ENCODE assay signal across 8 cellular contexts in genomic region chr17:8155341-8156173, GRCh38. TPM values are rescaled to one million over a fixed set of nuclear protein-coding genes. Genes with fewer than 3 reads are reported as not detected.
DNase-seq lines count a peak whose midpoint lies in the region; ATAC-seq, FAIRE-seq and TF ChIP-seq lines count a peak whose summit lies in the region.

No MANE protein-coding gene starts in this region.

- peaks cover 55% of the 10 kb centered on the region for H3K4me1 Mint-ChIP-seq in activated CD8-positive, alpha-beta T cell treated with anti-CD3 and anti-CD28 coated beads for 36 hours (ENCODE audit: low read depth)
- peaks cover 32% of the 10 kb centered on the region for H3K4me1 Mint-ChIP-seq in activated CD8-positive, alpha-beta T cell treated with anti-CD3 and anti-CD28 coated beads, Interleukin-2, amount 10 ng/mL, durations not matched to agents 7 days and 5 days (ENCODE audit: low read depth)

- H3K4ac ChIP-seq in mesenchymal stem cell (ENCODE audit: low read depth in 1 of 2, low read length in 2 of 2): peak overlapping the region; percentile 78 to 85

- H3K4me2 ChIP-seq in mesenchymal stem cell (ENCODE audit: low read length, poor library complexity, severe bottlenecking): peak overlapping the region; percentile 91

- 36% methylated on average over 22 of the region's 22 CpGs for WGBS in mesenchymal stem cell
- 9% methylated on average over 22 of the region's 22 CpGs for WGBS in urinary bladder

- no peaks in the 10 kb centered on the region for H3K27me3 ChIP-seq in mesenchymal stem cell (ENCODE audit: control insufficient read depth in 1 of 2, insufficient read depth in 1 of 2, low read length in 2 of 2)

- FAIRE-seq in RCC 7860 (lab: Jason Lieb, UNC): no peak

- peak overlapping the region; percentile 69 for H4K8ac ChIP-seq in mesenchymal stem cell (ENCODE audit: low read length)

- peaks cover 24% of the 10 kb centered on the region for H3K79me1 ChIP-seq in mesenchymal stem cell (replicated peaks; ENCODE audit: low read length, poor library complexity, severe bottlenecking)

- no peak for ATAC-seq in activated CD8-positive, alpha-beta T cell treated with anti-CD3 and anti-CD28 coated beads for 36 hours
- no peak for ATAC-seq in activated CD8-positive, alpha-beta T cell treated with anti-CD3 and anti-CD28 coated beads, Interleukin-2, amount 10 ng/mL, durations not matched to agents 7 days and 5 days
- no peak for ATAC-seq in HG03439 (IDR thresholded peaks at IDR 0.05; ENCODE audit: unreplicated experiment)

- H2BK120ac ChIP-seq in mesenchymal stem cell (ENCODE audit: low read depth, low read length): peak overlapping the region; percentile 83

- H3K36me3 ChIP-seq in mesenchymal stem cell (ENCODE audit: control insufficient read depth in 1 of 2, insufficient read depth in 2 of 2, low read depth in 1 of 2, low read length in 2 of 2) (peaks cover 11 to 18% of the 10 kb centered on the region in 2 experiments), urinary bladder (ENCODE audit: insufficient read depth) (peaks cover 8% of the 10 kb centered on the region)

- peaks cover 24% of the 10 kb centered on the region for H3K36me3 Mint-ChIP-seq in activated CD8-positive, alpha-beta T cell treated with anti-CD3 and anti-CD28 coated beads for 36 hours (ENCODE audit: low read depth)
- peaks cover 22% of the 10 kb centered on the region for H3K36me3 Mint-ChIP-seq in activated CD8-positive, alpha-beta T cell treated with anti-CD3 and anti-CD28 coated beads, Interleukin-2, amount 10 ng/mL, durations not matched to agents 7 days and 5 days (ENCODE audit: low read depth)

- H3K9ac ChIP-seq in mesenchymal stem cell (ENCODE audit: low read length): peak overlapping the region; percentile 98

- H3K9me3 ChIP-seq in mesenchymal stem cell (ENCODE audit: control insufficient read depth, low read length): no peaks in the 10 kb centered on the region

- peak overlapping the region; percentile 76 for H4K91ac ChIP-seq in mesenchymal stem cell (ENCODE audit: low read length)

- intact Hi-C loops in activated CD8-positive, alpha-beta T cell treated with anti-CD3 and anti-CD28 coated beads for 36 hours (cut with micrococcal nuclease): loop anchor here (2.0 kb wide), 1 partner anchor 17 kb away; no protein-coding TSS in a partner anchor

- DNase-seq in activated CD8-positive, alpha-beta T cell treated with anti-CD3 and anti-CD28 coated beads for 36 hours: peak; percentile 45
- no peak for DNase-seq in activated CD8-positive, alpha-beta T cell treated with anti-CD3 and anti-CD28 coated beads, Interleukin-2, amount 10 ng/mL, durations not matched to agents 7 days and 5 days
- DNase-seq in mesenchymal stem cell (no peak), RCC 7860 (ENCODE audit: low spot score) (no peak), NCI-H2196 (lab: John Stamatoyannopoulos, UW; ENCODE audit: unreplicated experiment) (no peak)

- H3K18ac ChIP-seq in mesenchymal stem cell (ENCODE audit: low read depth in 1 of 2, low read length in 2 of 2): peak overlapping the region; percentile 37 to 92

- H2AFZ ChIP-seq in mesenchymal stem cell (ENCODE audit: low read depth, low read length): no peak overlapping the region

- H2BK15ac ChIP-seq in mesenchymal stem cell (ENCODE audit: low read depth, poor library complexity, severe bottlenecking): peak overlapping the region; percentile 98

- no peaks in the 10 kb centered on the region for H3K27me3 Mint-ChIP-seq in activated CD8-positive, alpha-beta T cell treated with anti-CD3 and anti-CD28 coated beads for 36 hours
- no peaks in the 10 kb centered on the region for H3K27me3 Mint-ChIP-seq in activated CD8-positive, alpha-beta T cell treated with anti-CD3 and anti-CD28 coated beads, Interleukin-2, amount 10 ng/mL, durations not matched to agents 7 days and 5 days (ENCODE audit: low read depth)

- H3K4me3 ChIP-seq in mesenchymal stem cell (ENCODE audit: insufficient read depth in 1 of 2, low read depth in 1 of 2, low read length in 2 of 2) (peak overlapping the region; percentile 63 to 92), urinary bladder (ENCODE audit: low read depth, low read length) (peak overlapping the region; percentile 79)

- no peak overlapping the region for H2BK5ac ChIP-seq in mesenchymal stem cell (ENCODE audit: low read depth, low read length, poor library complexity, severe bottlenecking)

- H3K23ac ChIP-seq in mesenchymal stem cell (ENCODE audit: low read length in 2 of 2): no peak overlapping the region

- H3K4me1 ChIP-seq in mesenchymal stem cell (ENCODE audit: control insufficient read depth, insufficient read depth, low read depth, low read length) (peaks cover 39% of the 10 kb centered on the region), urinary bladder (ENCODE audit: insufficient read depth) (no peaks in the 10 kb centered on the region)

- no peaks in the 10 kb centered on the region for H3K9me3 Mint-ChIP-seq in activated CD8-positive, alpha-beta T cell treated with anti-CD3 and anti-CD28 coated beads for 36 hours
- H3K9me3 Mint-ChIP-seq in activated CD8-positive, alpha-beta T cell treated with anti-CD3 and anti-CD28 coated beads, Interleukin-2, amount 10 ng/mL, durations not matched to agents 7 days and 5 days (ENCODE audit: insufficient read depth): no peaks in the 10 kb centered on the region

- CTCF ChIA-PET in activated CD8-positive, alpha-beta T cell treated with anti-CD3 and anti-CD28 coated beads for 36 hours (lab: Charles Lee): interaction anchor here (1.1 to 5.2 kb wide), 7 partner anchors 16 to 92 kb away, joined by 3 to 27 read pairs (median 6); partner anchors contain the start of genes ALOXE3, CTC1 and HES7
- CTCF ChIA-PET in activated CD8-positive, alpha-beta T cell treated with anti-CD3 and anti-CD28 coated beads, Interleukin-2, amount 10 ng/mL, durations not matched to agents 7 days and 5 days (lab: Charles Lee): interaction anchor here (0.8 to 14.0 kb wide), 7 partner anchors 9 to 35 kb away, joined by 3 to 165 read pairs (median 5); partner anchors contain the start of genes ALOXE3 and HES7

- H2BK12ac ChIP-seq in mesenchymal stem cell (ENCODE audit: low read length in 2 of 2): peak overlapping the region; percentile 86 to 94

- peak overlapping the region; percentile 12 for H2AK5ac ChIP-seq in mesenchymal stem cell (ENCODE audit: low read length, severe bottlenecking)

- no peak for TF ChIP-seq CTCF in activated CD8-positive, alpha-beta T cell treated with anti-CD3 and anti-CD28 coated beads for 36 hours (IDR thresholded peaks at IDR 0.05)

- POLR2A ChIA-PET in activated CD8-positive, alpha-beta T cell treated with anti-CD3 and anti-CD28 coated beads for 36 hours (lab: Charles Lee): interaction anchor here (0.6 to 22.8 kb wide), 16 partner anchors 9 to 624 kb away, joined by 3 to 476 read pairs (median 6); partner anchors contain the start of genes ALOXE3, CTC1, HES7 and PFAS
- POLR2A ChIA-PET in activated CD8-positive, alpha-beta T cell treated with anti-CD3 and anti-CD28 coated beads, Interleukin-2, amount 10 ng/mL, durations not matched to agents 7 days and 5 days (lab: Charles Lee): interaction anchor here (0.6 to 8.1 kb wide), 24 partner anchors 8 to 701 kb away, joined by 3 to 164 read pairs (median 6); partner anchors contain the start of genes ALOXE3, BORCS6, CTC1 and HES7

- no peak overlapping the region for H3K14ac ChIP-seq in mesenchymal stem cell (ENCODE audit: low read length in 2 of 2)

- H3K27ac Mint-ChIP-seq in activated CD8-positive, alpha-beta T cell treated with anti-CD3 and anti-CD28 coated beads for 36 hours: no peak overlapping the region
- H3K27ac Mint-ChIP-seq in activated CD8-positive, alpha-beta T cell treated with anti-CD3 and anti-CD28 coated beads, Interleukin-2, amount 10 ng/mL, durations not matched to agents 7 days and 5 days: no peak overlapping the region

- no peak overlapping the region for H3K4me3 Mint-ChIP-seq in activated CD8-positive, alpha-beta T cell treated with anti-CD3 and anti-CD28 coated beads for 36 hours
- H3K4me3 Mint-ChIP-seq in activated CD8-positive, alpha-beta T cell treated with anti-CD3 and anti-CD28 coated beads, Interleukin-2, amount 10 ng/mL, durations not matched to agents 7 days and 5 days: no peak overlapping the region

- peak overlapping the region; percentile 100 for H3K27ac ChIP-seq in cingulate gyrus (ENCODE audit: low read depth, low read length)
- H3K27ac ChIP-seq in mesenchymal stem cell (ENCODE audit: low read length, poor library complexity, severe bottlenecking): peak overlapping the region; percentile 55
- H3K27ac ChIP-seq in urinary bladder (ENCODE audit: low read depth): peak overlapping the region; percentile 98

RNA-seq across cellular contexts. Expression of gene PER1, which starts 3.4 kb away (rescaled TPM):
- total RNA-seq in activated CD8-positive, alpha-beta T cell treated with anti-CD3 and anti-CD28 coated beads for 36 hours: 100 to 1,000 TPM; 123 to 129 TPM
- total RNA-seq in activated CD8-positive, alpha-beta T cell treated with anti-CD3 and anti-CD28 coated beads, Interleukin-2, amount 10 ng/mL, durations not matched to agents 7 days and 5 days: 10 to 100 TPM; 35.0 to 38.1 TPM
- polyA plus RNA-seq in mesenchymal stem cell (2013, experiment 1 of 2): 34.9 TPM
- polyA plus RNA-seq in mesenchymal stem cell (2013, experiment 2 of 2): 25.8 TPM
- total RNA-seq in urinary bladder: 29.9 TPM
- 183 TPM for polyA plus RNA-seq in urinary bladder

RNA-seq across cellular contexts. Expression of gene VAMP2, which starts 7.2 kb away (rescaled TPM):
- 10 to 100 TPM; 30.0 to 33.7 TPM for total RNA-seq in activated CD8-positive, alpha-beta T cell treated with anti-CD3 and anti-CD28 coated beads for 36 hours
- total RNA-seq in activated CD8-positive, alpha-beta T cell treated with anti-CD3 and anti-CD28 coated beads, Interleukin-2, amount 10 ng/mL, durations not matched to agents 7 days and 5 days: 10 to 100 TPM; 56.3 to 56.7 TPM
- polyA plus RNA-seq in mesenchymal stem cell (2013, experiment 1 of 2): 48.0 TPM
- polyA plus RNA-seq in mesenchymal stem cell (2013, experiment 2 of 2): 47.4 TPM
- 12.1 TPM for total RNA-seq in urinary bladder
- 81.4 TPM for polyA plus RNA-seq in urinary bladder

RNA-seq across cellular contexts. Expression of gene TMEM107, which starts 20.6 kb away (rescaled TPM):
- total RNA-seq in activated CD8-positive, alpha-beta T cell treated with anti-CD3 and anti-CD28 coated beads for 36 hours: 10 to 100 TPM; 33.4 to 35.9 TPM
- 10 to 100 TPM; 39.6 to 44.1 TPM for total RNA-seq in activated CD8-positive, alpha-beta T cell treated with anti-CD3 and anti-CD28 coated beads, Interleukin-2, amount 10 ng/mL, durations not matched to agents 7 days and 5 days
- polyA plus RNA-seq in mesenchymal stem cell (2013, experiment 1 of 2): 9.0 TPM
- polyA plus RNA-seq in mesenchymal stem cell (2013, experiment 2 of 2): 9.7 TPM
- 40.4 TPM for total RNA-seq in urinary bladder
- polyA plus RNA-seq in urinary bladder: 21.6 TPM

RNA-seq across cellular contexts. Expression of gene HES7, which starts 31.7 kb away (rescaled TPM):
- 1 to 10 TPM; 4.0 to 4.9 TPM for total RNA-seq in activated CD8-positive, alpha-beta T cell treated with anti-CD3 and anti-CD28 coated beads for 36 hours
- total RNA-seq in activated CD8-positive, alpha-beta T cell treated with anti-CD3 and anti-CD28 coated beads, Interleukin-2, amount 10 ng/mL, durations not matched to agents 7 days and 5 days: under 1 TPM in 1 of 2 experiments, not detected in 1; 0.29 TPM
- polyA plus RNA-seq in mesenchymal stem cell (2013, experiment 1 of 2): 1.5 TPM
- 1.4 TPM for polyA plus RNA-seq in mesenchymal stem cell (2013, experiment 2 of 2)
- not detected for total RNA-seq in urinary bladder
- 0.24 TPM for polyA plus RNA-seq in urinary bladder

RNA-seq across cellular contexts. Expression of gene BORCS6, which starts 34.4 kb away (rescaled TPM):
- total RNA-seq in activated CD8-positive, alpha-beta T cell treated with anti-CD3 and anti-CD28 coated beads for 36 hours: 1 to 10 TPM; 5.5 to 6.2 TPM
- total RNA-seq in activated CD8-positive, alpha-beta T cell treated with anti-CD3 and anti-CD28 coated beads, Interleukin-2, amount 10 ng/mL, durations not matched to agents 7 days and 5 days: 10 to 100 TPM; 12.7 TPM
- 5.7 TPM for polyA plus RNA-seq in mesenchymal stem cell (2013, experiment 1 of 2)
- polyA plus RNA-seq in mesenchymal stem cell (2013, experiment 2 of 2): 5.5 TPM
- total RNA-seq in urinary bladder: 3.6 TPM
- polyA plus RNA-seq in urinary bladder: 14.9 TPM
